ENCODE assay signal across 8 cellular contexts in genomic region chr13:38575427-38575826, GRCh38.
"Had no signal": no experiment of that assay in that cellular context is flagged by ENCODE, and none has a peak within 500 bp of the region (broad histone marks: within the 10 kb centered on the region; RNA-seq: fewer than 3 reads in every experiment).

No MANE protein-coding gene starts in this region.

- H3K4me3 ChIP-seq: GM23248, HAP-1, K562 had no signal

- DNase-seq: GM23248, GOT3, H7, IMR-90, KG1 had no signal

- ATAC-seq: HCT116, K562 had no signal

- H3K9ac ChIP-seq: GM23248 had no signal

- H3K36me3 ChIP-seq: HAP-1 had no signal
